8 cellular contexts compared by ENCODE assay signal in genomic region chr11:723120-723883, GRCh38. TPM values are rescaled to one million over a fixed set of nuclear protein-coding genes. Genes with fewer than 3 reads are reported as not detected.
DNase-seq lines count a peak whose midpoint lies in the region; ATAC-seq, FAIRE-seq and TF ChIP-seq lines count a peak whose summit lies in the region.

No MANE protein-coding gene starts in this region.

- POLR2A ChIA-PET in Panc1 (lab: Charles Lee): interaction anchor here (0.6 kb wide), 1 partner anchor 44 kb away, joined by 3 read pairs; no protein-coding TSS in a partner anchor

- H3K36me3 ChIP-seq in BLaER1 treated with 17β-estradiol and CSF1 and Interleukin-3, amounts not matched to agents 10 nM and 100 nM: no peaks in the 10 kb centered on the region
- H3K36me3 ChIP-seq in Panc1 (ENCODE audit: control insufficient read depth, insufficient read depth, low read length) (peaks cover 5% of the 10 kb centered on the region; the same call in 1 of the 2 replicates), ascending aorta (peaks cover 3 to 10% of the 10 kb centered on the region in 2 donors), stomach (peaks cover 3 to 34% (median 25%) of the 10 kb centered on the region in 4 donors)

- H3K27ac ChIP-seq in BLaER1 treated with 17β-estradiol and CSF1 and Interleukin-3, amounts not matched to agents 10 nM and 100 nM: no peak overlapping the region
- no peak overlapping the region for H3K27ac ChIP-seq in Panc1 (ENCODE audit: low read length)
- no peak overlapping the region for H3K27ac ChIP-seq in ascending aorta
- H3K27ac ChIP-seq in stomach: no peak overlapping the region

- peak; percentile 97 for FAIRE-seq in islet of Langerhans (lab: Jason Lieb, UNC)

- CTCF ChIA-PET in Panc1 (lab: Charles Lee): interaction anchor here (0.6 to 0.7 kb wide), 2 partner anchors 164 to 169 kb away, joined by 3 read pairs; no protein-coding TSS in a partner anchor

- BruUV-seq in Panc1 (replicated peaks; lab: Mats Ljungman, UMichigan): no TSS peak

- in situ Hi-C loops in Panc1 (cut with HindIII; ENCODE audit: low pct_unique_long_range_greater_than_20kb, low sequenced_read_pairs): no loop called here

- TF ChIP-seq CTCF in GM20000 (IDR thresholded peaks at IDR 0.05; ENCODE audit: extremely low read depth, missing control alignments) (peak; percentile 49), Panc1 (IDR thresholded peaks at IDR 0.05) (peak; percentile 65), ascending aorta (IDR thresholded peaks at IDR 0.05) (peak; percentile 34 to 62 (median 57)), stomach (IDR thresholded peaks at IDR 0.05) (peak in 5 of 7 experiments; percentile 38 to 69 (median 57))

- peak overlapping the region in 9 of 11 experiments; percentile 6 to 53 (median 39); a peak in 10 of 22 replicates for H3K4me2 ChIP-seq in BLaER1 treated with 17β-estradiol and CSF1 and Interleukin-3, amounts not matched to agents 10 nM and 100 nM

- DNase-seq in GM20000 (ENCODE audit: low spot score) (peak; percentile 85), Panc1 (ENCODE audit: low read depth, low spot score) (no peak), ascending aorta (ENCODE audit: low spot score in 2 of 2) (no peak), stomach (no peak)

- no peak for TF ChIP-seq POLR2A in stomach (IDR thresholded peaks at IDR 0.05)

- H3K9me3 ChIP-seq in BLaER1 treated with 17β-estradiol and CSF1 and Interleukin-3, amounts not matched to agents 10 nM and 100 nM (replicated peaks in 1 of 11): no peaks in the 10 kb centered on the region
- no peaks in the 10 kb centered on the region for H3K9me3 ChIP-seq in Panc1 (ENCODE audit: control insufficient read depth, insufficient read depth, low read depth, low read length)
- no peaks in the 10 kb centered on the region for H3K9me3 ChIP-seq in ascending aorta
- no peaks in the 10 kb centered on the region for H3K9me3 ChIP-seq in stomach

- 0 out of 22 replicates have a peak overlapping the region, but pooled peaks of 1 of the 11 experiments have one; percentile 3 for H3K9ac ChIP-seq in BLaER1 treated with 17β-estradiol and CSF1 and Interleukin-3, amounts not matched to agents 10 nM and 100 nM

- H3K4me3 ChIP-seq in BLaER1 treated with 17β-estradiol and CSF1 and Interleukin-3, amounts not matched to agents 10 nM and 100 nM: no peak overlapping the region
- no peak overlapping the region for H3K4me3 ChIP-seq in Panc1 (ENCODE audit: low read depth in 2 of 2, low read length in 2 of 2)
- no peak overlapping the region for H3K4me3 ChIP-seq in ascending aorta
- H3K4me3 ChIP-seq in stomach: no peak overlapping the region

- WGBS in stomach, 5 donors: 50 to 62% (median 55%) methylated on average over 5 to 8 of the region's 8 CpGs

- peaks cover 0 to 31% (median 16%) of the 10 kb centered on the region in 11 experiments; a peak in 18 of 22 replicates for H4K20me1 ChIP-seq in BLaER1 treated with 17β-estradiol and CSF1 and Interleukin-3, amounts not matched to agents 10 nM and 100 nM

- no peak for TF ChIP-seq EP300 in stomach (IDR thresholded peaks at IDR 0.05)

- peaks cover 60 to 77% (median 69%) of the 10 kb centered on the region in 11 experiments for H3K27me3 ChIP-seq in BLaER1 treated with 17β-estradiol and CSF1 and Interleukin-3, amounts not matched to agents 10 nM and 100 nM
- H3K27me3 ChIP-seq in Panc1 (ENCODE audit: control insufficient read depth, insufficient read depth, low read length) (no peaks in the 10 kb centered on the region), ascending aorta (no peaks in the 10 kb centered on the region), stomach (peaks cover 0 to 89% (median 51%) of the 10 kb centered on the region in 3 donors)

- intact Hi-C loops in Panc1 (cut with micrococcal nuclease; ENCODE audit: unreplicated experiment): loop anchor here (1.0 to 10.0 kb wide), 3 partner anchors 27 to 169 kb away; no protein-coding TSS in a partner anchor
- intact Hi-C loops in ascending aorta (cut with DNase I): loop anchor here (1.0 kb wide), 1 partner anchor 61 kb away; no protein-coding TSS in a partner anchor
- intact Hi-C loops in stomach (cut with DNase I; ENCODE audit: low total_unique reads): loop anchor here (10.0 kb wide), 1 partner anchor 59 kb away; no protein-coding TSS in a partner anchor

- ATAC-seq in Panc1 (no peak), GM18867 (IDR thresholded peaks at IDR 0.05; ENCODE audit: unreplicated experiment) (no peak), HG03378 (IDR thresholded peaks at IDR 0.05; ENCODE audit: unreplicated experiment) (no peak)

- H3K4me1 ChIP-seq in BLaER1 treated with 17β-estradiol and CSF1 and Interleukin-3, amounts not matched to agents 10 nM and 100 nM: peaks cover 29 to 71% (median 55%) of the 10 kb centered on the region in 10 experiments
- H3K4me1 ChIP-seq in Panc1 (ENCODE audit: control insufficient read depth, insufficient read depth, low read length) (peaks cover 25% of the 10 kb centered on the region), ascending aorta (peaks cover 13 to 25% of the 10 kb centered on the region in 2 donors), stomach (peaks cover 48 to 81% (median 60%) of the 10 kb centered on the region in 4 donors)

RNA-seq across cellular contexts. Expression of gene EPS8L2, which starts 17.3 kb away (rescaled TPM):
- total RNA-seq in Panc1 (2021; ENCODE audit: unreplicated experiment) (256 TPM), ascending aorta (76.7 TPM), stomach (100 to 1,000 TPM in 4 of 5 donors, 10 to 100 TPM in 1; 45.0 to 617 (median 306) TPM)
- 495 TPM for polyA plus RNA-seq in Panc1 (2012; ENCODE audit: insufficient read length)
- polyA plus RNA-seq in stomach: 100 to 1,000 TPM in 1 of 3 donors, 10 to 100 TPM in 2; 91.5 to 190 (median 96.2) TPM

RNA-seq across cellular contexts. Expression of gene TALDO1, which starts 24.0 kb away (rescaled TPM):
- 257 TPM for total RNA-seq in Panc1 (2021; ENCODE audit: unreplicated experiment)
- polyA plus RNA-seq in Panc1 (2012; ENCODE audit: insufficient read length): 397 TPM
- 245 TPM for total RNA-seq in ascending aorta
- total RNA-seq in stomach: 100 to 1,000 TPM in 4 of 5 donors, 10 to 100 TPM in 1; 85.9 to 258 (median 175) TPM
- polyA plus RNA-seq in stomach: 100 to 1,000 TPM; 139 to 214 (median 208) TPM

RNA-seq across cellular contexts. Expression of gene TMEM80, which starts 27.7 kb away (rescaled TPM):
- total RNA-seq in Panc1 (2021; ENCODE audit: unreplicated experiment): 45.2 TPM
- polyA plus RNA-seq in Panc1 (2012; ENCODE audit: insufficient read length): 35.2 TPM
- total RNA-seq in ascending aorta: 1.3 TPM
- total RNA-seq in stomach: 10 to 100 TPM in 4 of 5 donors, 1 to 10 TPM in 1; 4.9 to 46.5 (median 21.5) TPM
- 10 to 100 TPM in 2 of 3 donors, 1 to 10 TPM in 1; 9.0 to 30.8 (median 18.1) TPM for polyA plus RNA-seq in stomach

RNA-seq across cellular contexts. Expression of gene DEAF1, which starts 28.3 kb away (rescaled TPM):
- 105 TPM for total RNA-seq in Panc1 (2021; ENCODE audit: unreplicated experiment)
- 143 TPM for polyA plus RNA-seq in Panc1 (2012; ENCODE audit: insufficient read length)
- 60.5 TPM for total RNA-seq in ascending aorta
- 100 to 1,000 TPM in 1 of 5 donors, 10 to 100 TPM in 4; 12.3 to 111 (median 29.4) TPM for total RNA-seq in stomach
- polyA plus RNA-seq in stomach: 10 to 100 TPM; 41.4 to 51.8 (median 45.1) TPM

RNA-seq across cellular contexts. Expression of gene GATD1, which starts 54.0 kb away (rescaled TPM):
- total RNA-seq in Panc1 (2021; ENCODE audit: unreplicated experiment) (229 TPM), ascending aorta (12.2 TPM), stomach (10 to 100 TPM in 4 of 5 donors, 1 to 10 TPM in 1; 9.9 to 68.1 (median 13.4) TPM)
- 200 TPM for polyA plus RNA-seq in Panc1 (2012; ENCODE audit: insufficient read length)
- 10 to 100 TPM; 21.0 to 63.2 (median 24.7) TPM for polyA plus RNA-seq in stomach
